16 cellular contexts compared by ENCODE assay signal in genomic region chr1:18373151-18373550, GRCh38.
DNase-seq lines count a peak whose midpoint lies in the region; ATAC-seq and TF ChIP-seq lines count a peak whose summit lies in the region.
"Had no signal": no experiment of that assay in that cellular context is flagged by ENCODE, and none has a peak within 500 bp of the region (broad histone marks: within the 10 kb centered on the region; RNA-seq: fewer than 3 reads in every experiment).

No MANE protein-coding gene starts in this region.

- no peak overlapping the region for H3K23ac ChIP-seq in neuronal stem cell (ENCODE audit: low read depth, low read length, poor library complexity)

- H3K9me3 ChIP-seq in HEK293 (ENCODE audit: control insufficient read depth, insufficient read depth, low read depth, low read length) (no peaks in the 10 kb centered on the region), neuronal stem cell (replicated peaks in 1 of 2; ENCODE audit: control insufficient read depth in 2 of 2, insufficient read depth in 1 of 2, low read depth in 1 of 2, low read length in 2 of 2) (no peaks in the 10 kb centered on the region)
- H3K9me3 ChIP-seq: A549; BLaER1 treated with 17β-estradiol and CSF1 and Interleukin-3, amounts not matched to agents 10 nM and 100 nM; Caco-2 had no signal

- no peak overlapping the region for H2BK120ac ChIP-seq in neuronal stem cell (ENCODE audit: low read depth, low read length)

- H3K14ac ChIP-seq in neuronal stem cell (ENCODE audit: low read length): no peak overlapping the region

- H3K4me2 ChIP-seq in neuronal stem cell (ENCODE audit: insufficient read depth, low read length, poor library complexity, severe bottlenecking): no peak overlapping the region
- H3K4me2 ChIP-seq: A549; BLaER1 treated with 17β-estradiol and CSF1 and Interleukin-3, amounts not matched to agents 10 nM and 100 nM had no signal

- H3K4ac ChIP-seq in neuronal stem cell (ENCODE audit: low read length): no peak overlapping the region

- TF ChIP-seq CTCF in HEK293 (tag by site-specific recombination; IDR thresholded peaks at IDR 0.05): no peak

- no peak overlapping the region for H3K9ac ChIP-seq in neuronal stem cell (ENCODE audit: low read depth, low read length, poor library complexity)
- H3K9ac ChIP-seq: BLaER1 treated with 17β-estradiol and CSF1 and Interleukin-3, amounts not matched to agents 10 nM and 100 nM had no signal

- no peaks in the 10 kb centered on the region for H3K79me1 ChIP-seq in neuronal stem cell (ENCODE audit: low read depth, low read length)

- H3K18ac ChIP-seq in neuronal stem cell (ENCODE audit: low read length): peak overlapping the region; percentile 11

- POLR2A ChIA-PET in HEK293 (lab: Yijun Ruan, JAX): no interaction called here

- no peak for ATAC-seq in HG03039 (IDR thresholded peaks at IDR 0.05; ENCODE audit: unreplicated experiment)
- ATAC-seq: CD8-positive, alpha-beta T cell had no signal

- no peak overlapping the region for H3K4me3 ChIP-seq in HEK293 (ENCODE audit: low read depth, low read length)
- H3K4me3 ChIP-seq in neuronal stem cell (ENCODE audit: low read length in 2 of 2): no peak overlapping the region
- H3K4me3 ChIP-seq: A549; BLaER1 treated with 17β-estradiol and CSF1 and Interleukin-3, amounts not matched to agents 10 nM and 100 nM had no signal

- H3K4me1 ChIP-seq in HEK293 (ENCODE audit: control insufficient read depth, insufficient read depth, low read length) (no peaks in the 10 kb centered on the region), neuronal stem cell (ENCODE audit: control insufficient read depth in 2 of 2, insufficient read depth in 1 of 2, low read depth in 1 of 2, low read length in 2 of 2) (no peaks in the 10 kb centered on the region)
- H3K4me1 ChIP-seq: A549; BLaER1 treated with 17β-estradiol and CSF1 and Interleukin-3, amounts not matched to agents 10 nM and 100 nM; Caco-2 had no signal

- no peak overlapping the region for H2AFZ ChIP-seq in neuronal stem cell (ENCODE audit: low read length)

- no peak overlapping the region for H2BK12ac ChIP-seq in neuronal stem cell (ENCODE audit: low read length)

- H3K36me3 ChIP-seq in HEK293 (ENCODE audit: control insufficient read depth in 2 of 2, insufficient read depth in 1 of 2, low read length in 2 of 2) (no peaks in the 10 kb centered on the region), neuronal stem cell (replicated peaks in 1 of 2; ENCODE audit: control insufficient read depth in 2 of 2, insufficient read depth in 2 of 2, low read length in 2 of 2) (no peaks in the 10 kb centered on the region)
- H3K36me3 ChIP-seq: BLaER1 treated with 17β-estradiol and CSF1 and Interleukin-3, amounts not matched to agents 10 nM and 100 nM had no signal

- WGBS in neuronal stem cell (ENCODE audit: extremely low coverage in 2 of 2, insufficient read length in 2 of 2, insufficient replicate concordance in 1 of 2), 2 donors: no CpG with 5 or more reads among the region's 6 CpGs

- no peak overlapping the region for H2BK15ac ChIP-seq in neuronal stem cell (ENCODE audit: low read length)

- no peak overlapping the region for H4K91ac ChIP-seq in neuronal stem cell (ENCODE audit: low read depth, low read length, poor library complexity)

- peak; percentile 80 for DNase-seq in NCI-H524 treated with DMSO at 0.1 percent for 48 hours (lab: John Stamatoyannopoulos, UW)
- no peak for DNase-seq in neuronal stem cell (ENCODE audit: low spot score)
- no peak for DNase-seq in NCI-H2227 treated with DMSO at 0.1 percent for 48 hours (lab: John Stamatoyannopoulos, UW)
- DNase-seq in activated T-cell treated with anti-CD3 and anti-CD28 coated beads, Interleukin-2, amount 50 U/mL, for 1 hour: no peak
- DNase-seq: AML-193; CD4-positive, alpha-beta T cell; CD8-positive, alpha-beta T cell; DMS79 treated with DMSO at 0.1 percent for 48 hours; GF-D8 had no signal

- no peak overlapping the region for H4K8ac ChIP-seq in neuronal stem cell (ENCODE audit: low read depth, low read length)

- peak overlapping the region; percentile 11 for H2AK5ac ChIP-seq in neuronal stem cell (ENCODE audit: low read depth, low read length)

- no peaks in the 10 kb centered on the region for H3K27me3 ChIP-seq in neuronal stem cell (ENCODE audit: control insufficient read depth in 3 of 3, insufficient read depth in 3 of 3, low read depth in 1 of 3, low read length in 3 of 3)
- H3K27me3 ChIP-seq: BLaER1 treated with 17β-estradiol and CSF1 and Interleukin-3, amounts not matched to agents 10 nM and 100 nM had no signal

- CTCF ChIA-PET in HEK293 (lab: Yijun Ruan, JAX): interaction anchor here (0.6 kb wide), 1 partner anchor 36 kb away, joined by 3 read pairs; no protein-coding TSS in a partner anchor

- H3K27ac ChIP-seq in HEK293 (ENCODE audit: extremely low read depth, low read depth, low read length): no peak overlapping the region
- H3K27ac ChIP-seq in neuronal stem cell (replicated peaks; ENCODE audit: low read length): no peak overlapping the region
- H3K27ac ChIP-seq: 22Rv1; A549; BLaER1 treated with 17β-estradiol and CSF1 and Interleukin-3, amounts not matched to agents 10 nM and 100 nM; C4-2B had no signal

- H2BK5ac ChIP-seq in neuronal stem cell (ENCODE audit: low read length): no peak overlapping the region

TF ChIP-seq in HEK293, 187 proteins besides CTCF, POLR2A, EP300 and RAD21:
- TF ChIP-seq SCRT2 (tag by site-specific recombination; IDR thresholded peaks at IDR 0.05): peak; percentile 39; the same call in 1 of the 2 replicates
- TF ChIP-seq ZNF354C (tag by site-specific recombination; IDR thresholded peaks at IDR 0.05; ENCODE audit: borderline replicate concordance, low read depth): no peak
